In genomic region chr1:155272466-155273133, GRCh38 we compare ENCODE assay signal across 7 cellular contexts. TPM values are rescaled to one million over a fixed set of nuclear protein-coding genes. Genes with fewer than 3 reads are reported as not detected.
DNase-seq lines count a peak whose midpoint lies in the region; ATAC-seq, FAIRE-seq and TF ChIP-seq lines count a peak whose summit lies in the region.

No MANE protein-coding gene starts in this region.

- H4K8ac ChIP-seq in mesenchymal stem cell (ENCODE audit: low read length) = peak overlapping the region; percentile 81

- H3K27me3 ChIP-seq in mesenchymal stem cell (ENCODE audit: control insufficient read depth in 1 of 2, insufficient read depth in 1 of 2, low read length in 2 of 2) (no peaks in the 10 kb centered on the region), uterus (no peaks in the 10 kb centered on the region)

- H3K4me1 ChIP-seq in mesenchymal stem cell (ENCODE audit: control insufficient read depth, insufficient read depth, low read depth, low read length) (peaks cover 3% of the 10 kb centered on the region), uterus (peaks cover 2 to 7% of the 10 kb centered on the region in 2 donors)

- H3K9me3 ChIP-seq in mesenchymal stem cell (ENCODE audit: control insufficient read depth, low read length) = no peaks in the 10 kb centered on the region
- H3K9me3 ChIP-seq in uterus = no peaks in the 10 kb centered on the region

- no peak for TF ChIP-seq CTCF in coronary artery (IDR thresholded peaks at IDR 0.05)
- no peak for TF ChIP-seq CTCF in uterus (IDR thresholded peaks at IDR 0.05)

- no peak overlapping the region for H3K23ac ChIP-seq in mesenchymal stem cell (ENCODE audit: low read length in 2 of 2)

- H3K4me3 ChIP-seq in coronary artery (peak overlapping the region; percentile 95), mesenchymal stem cell (ENCODE audit: insufficient read depth in 1 of 2, low read depth in 1 of 2, low read length in 2 of 2) (peak overlapping the region; percentile 78 to 88), uterus (peak overlapping the region; percentile 65 to 90)

- WGBS in mesenchymal stem cell = 12% methylated on average over 14 of the region's 15 CpGs

- H3K79me1 ChIP-seq in mesenchymal stem cell (replicated peaks; ENCODE audit: low read length, poor library complexity, severe bottlenecking) = peaks cover 18% of the 10 kb centered on the region

- intact Hi-C loops in uterus (cut with DNase I; ENCODE audit: low total_unique reads) = no loop called here

- peak overlapping the region; percentile 85 for H4K91ac ChIP-seq in mesenchymal stem cell (ENCODE audit: low read length)

- no peak overlapping the region for H2AK5ac ChIP-seq in mesenchymal stem cell (ENCODE audit: low read length, severe bottlenecking)

- H3K9ac ChIP-seq in mesenchymal stem cell (ENCODE audit: low read length) = peak overlapping the region; percentile 90

- H2BK15ac ChIP-seq in mesenchymal stem cell (ENCODE audit: low read depth, poor library complexity, severe bottlenecking) = no peak overlapping the region

- peak overlapping the region; percentile 78 for H2BK5ac ChIP-seq in mesenchymal stem cell (ENCODE audit: low read depth, low read length, poor library complexity, severe bottlenecking)

- peak overlapping the region; percentile 67 to 97 for H3K18ac ChIP-seq in mesenchymal stem cell (ENCODE audit: low read depth in 1 of 2, low read length in 2 of 2)

- H3K4ac ChIP-seq in mesenchymal stem cell (ENCODE audit: low read depth in 1 of 2, low read length in 2 of 2) = peak overlapping the region; percentile 82 to 92

- no peak; the same call in 1 of the 2 replicates for TF ChIP-seq POLR2A in GM12892 (IDR thresholded peaks at IDR 0.05; ENCODE audit: low read depth, low read length)
- TF ChIP-seq POLR2A in uterus (IDR thresholded peaks at IDR 0.05) = no peak

- peak overlapping the region; percentile 72 for H3K4me2 ChIP-seq in mesenchymal stem cell (ENCODE audit: low read length, poor library complexity, severe bottlenecking)

- H3K14ac ChIP-seq in mesenchymal stem cell (ENCODE audit: low read length in 2 of 2) = peak overlapping the region; percentile 17 to 53

- H2BK120ac ChIP-seq in mesenchymal stem cell (ENCODE audit: low read depth, low read length) = peak overlapping the region; percentile 99

- H2BK12ac ChIP-seq in mesenchymal stem cell (ENCODE audit: low read length in 2 of 2) = peak overlapping the region in 1 of 2 experiments; percentile 35

- peak; percentile 73 for FAIRE-seq in GM12892 (lab: Jason Lieb, UNC)

- DNase-seq in GM12892 (ENCODE audit: insufficient read length) (no peak), NCI-H82 treated with DMSO at 0.1 percent for 48 hours (lab: John Stamatoyannopoulos, UW; ENCODE audit: unreplicated experiment) (peak; percentile 26), coronary artery (ENCODE audit: low spot score) (no peak), mesenchymal stem cell (peak; percentile 79), uterus (peak in 1 of 2 donors; percentile 26)

- H2AFZ ChIP-seq in mesenchymal stem cell (ENCODE audit: low read depth, low read length) = no peak overlapping the region

- H3K27ac ChIP-seq in coronary artery = peak overlapping the region; percentile 100
- H3K27ac ChIP-seq in mesenchymal stem cell (ENCODE audit: low read length, poor library complexity, severe bottlenecking) = peak overlapping the region; percentile 92
- H3K27ac ChIP-seq in uterus = peak overlapping the region; percentile 85 to 97

- ATAC-seq in GM18873 (IDR thresholded peaks at IDR 0.05; ENCODE audit: low FRiP score, unreplicated experiment) (no peak), GM21390 (IDR thresholded peaks at IDR 0.05; ENCODE audit: unreplicated experiment) (no peak)

- H3K36me3 ChIP-seq in mesenchymal stem cell (ENCODE audit: control insufficient read depth in 1 of 2, insufficient read depth in 2 of 2, low read depth in 1 of 2, low read length in 2 of 2) (peaks cover 32 to 40% of the 10 kb centered on the region in 2 experiments), uterus (no peaks in the 10 kb centered on the region)

RNA-seq across cellular contexts. Expression of gene CLK2, which starts 0.7 kb away (rescaled TPM):
- polyA plus RNA-seq in GM12892 (2012; ENCODE audit: missing spikeins) = 54.9 TPM
- polyA plus RNA-seq in mesenchymal stem cell (2013, experiment 1 of 2) = 35.0 TPM
- polyA plus RNA-seq in mesenchymal stem cell (2013, experiment 2 of 2) = 34.0 TPM
- total RNA-seq in uterus = 10 to 100 TPM; 25.4 to 75.3 (median 39.3) TPM

RNA-seq across cellular contexts. Expression of gene HCN3, which starts 4.7 kb away (rescaled TPM):
- 1.1 TPM for polyA plus RNA-seq in GM12892 (2012; ENCODE audit: missing spikeins)
- polyA plus RNA-seq in mesenchymal stem cell (2013, experiment 1 of 2) = 2.0 TPM
- 1.9 TPM for polyA plus RNA-seq in mesenchymal stem cell (2013, experiment 2 of 2)
- 1 to 10 TPM in 2 of 4 donors, not detected in 2; 4.2 to 5.5 TPM for total RNA-seq in uterus

RNA-seq across cellular contexts. Expression of gene SCAMP3, which starts 10.4 kb away (rescaled TPM):
- 32.2 TPM for polyA plus RNA-seq in GM12892 (2012; ENCODE audit: missing spikeins)
- polyA plus RNA-seq in mesenchymal stem cell (2013, experiment 1 of 2) = 104 TPM
- polyA plus RNA-seq in mesenchymal stem cell (2013, experiment 2 of 2) = 101 TPM
- 10 to 100 TPM in 3 of 4 donors, 1 to 10 TPM in 1; 10.0 to 44.4 (median 29.2) TPM for total RNA-seq in uterus

RNA-seq across cellular contexts. Expression of gene ENTREP3, which starts 17.3 kb away (rescaled TPM):
- polyA plus RNA-seq in GM12892 (2012; ENCODE audit: missing spikeins) = 6.4 TPM
- polyA plus RNA-seq in mesenchymal stem cell (2013, experiment 1 of 2) = 48.4 TPM
- 49.3 TPM for polyA plus RNA-seq in mesenchymal stem cell (2013, experiment 2 of 2)
- 10 to 100 TPM in 2 of 4 donors, 1 to 10 TPM in 2; 5.3 to 28.2 (median 11.7) TPM for total RNA-seq in uterus

RNA-seq across cellular contexts. Expression of gene PKLR, which starts 28.6 kb away (rescaled TPM):
- not detected for polyA plus RNA-seq in GM12892 (2012; ENCODE audit: missing spikeins)
- polyA plus RNA-seq in mesenchymal stem cell (2013, experiment 1 of 2) = not detected
- polyA plus RNA-seq in mesenchymal stem cell (2013, experiment 2 of 2) = 0.01 TPM
- total RNA-seq in uterus = under 1 TPM in 1 of 4 donors, not detected in 3; 0.21 TPM

Comparison
In these comparisons a context has a peak if more than half of its experiments do, and no peak if none do; other contexts are left out.
1. DNase-seq: peak in NCI-H82 treated with DMSO at 0.1 percent for 48 hours (single experiment) and mesenchymal stem cell (single experiment); none in GM12892 (single experiment) and coronary artery (single experiment).
2. Peak in every context shown above with its lines, with median percentiles within 50 percentile points of each other: H3K27ac ChIP-seq and H3K4me3 ChIP-seq.